19 cellular contexts compared by ENCODE assay signal in the genomic region with DNA sequence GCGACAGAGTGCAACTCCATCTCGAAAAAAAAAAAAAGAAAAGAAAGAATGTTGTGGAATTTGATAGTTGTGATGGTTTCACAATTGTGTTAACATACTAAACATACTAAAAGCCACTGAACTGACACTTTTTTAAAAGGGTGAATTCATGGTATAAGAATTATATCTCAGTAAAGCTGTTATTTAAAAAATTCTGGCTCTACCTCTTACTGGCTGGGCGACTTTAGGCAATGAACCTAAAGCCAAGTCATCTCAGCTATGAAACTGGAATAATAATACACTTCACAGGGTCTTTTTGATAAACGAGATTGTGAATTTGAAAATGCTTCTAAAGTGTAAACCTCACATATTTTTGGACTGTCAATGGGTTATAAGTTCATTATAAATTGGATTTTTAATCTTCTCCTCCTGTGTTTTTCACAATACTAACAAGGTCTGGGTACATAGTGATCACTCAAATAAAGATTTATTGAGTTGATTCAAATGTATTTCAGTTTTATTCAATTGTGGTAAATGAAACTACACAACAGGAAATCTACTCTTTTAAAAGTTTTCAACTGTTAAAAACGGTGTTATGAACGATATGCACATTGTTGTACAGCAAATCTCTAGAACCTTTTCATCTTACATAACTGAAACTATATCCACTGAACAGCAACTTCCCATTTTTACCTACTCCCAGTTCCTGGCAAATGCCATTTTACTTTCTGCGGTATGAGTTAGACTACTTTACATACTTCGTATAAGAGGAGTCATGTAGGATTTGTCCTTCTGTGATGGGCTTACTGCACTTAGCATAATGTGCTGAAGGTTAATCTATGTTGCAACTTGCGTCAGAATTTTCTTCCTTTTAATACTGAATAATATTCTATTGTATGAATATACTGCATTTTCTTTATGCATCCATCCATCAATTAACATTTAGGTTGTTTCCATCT. TPM values are rescaled to one million over a fixed set of nuclear protein-coding genes. Genes with fewer than 3 reads are reported as not detected.
"Had no signal": no experiment of that assay in that cellular context is flagged by ENCODE, and none has a peak within 500 bp of the region (broad histone marks: within the 10 kb centered on the region; RNA-seq: fewer than 3 reads in every experiment).

No MANE protein-coding gene starts in this region.

- FAIRE-seq: endothelial cell of umbilical vein had no signal

- H3K36me3 ChIP-seq: brain microvascular endothelial cell, neutrophil, thoracic aorta had no signal

- H3K9me3 Mint-ChIP-seq: activated B cell treated with CpG ODN at 0.5 μM for 24 hours; activated naive CD8-positive, alpha-beta T cell treated with anti-CD3 and anti-CD28 coated beads, Interleukin-2, amount 10 ng/mL, durations not matched to agents 7 days and 5 days; activated T-cell treated with anti-CD3 and anti-CD28 coated beads, Interleukin-2, amount 50 U/mL, for 4 hours; central memory CD8-positive, alpha-beta T cell; memory B cell; naive thymus-derived CD8-positive, alpha-beta T cell had no signal

- H3K9me3 ChIP-seq: neutrophil, thoracic aorta had no signal

- H3K79me2 ChIP-seq: parathyroid adenoma had no signal

- H3K27me3 ChIP-seq: brain microvascular endothelial cell, neutrophil had no signal

- H3K27ac Mint-ChIP-seq: activated B cell treated with CpG ODN at 0.5 μM for 24 hours; activated naive CD8-positive, alpha-beta T cell treated with anti-CD3 and anti-CD28 coated beads, Interleukin-2, amount 10 ng/mL, durations not matched to agents 7 days and 5 days; memory B cell had no signal

- H3K4me3 Mint-ChIP-seq: activated B cell treated with CpG ODN at 0.5 μM for 24 hours; activated naive CD8-positive, alpha-beta T cell treated with anti-CD3 and anti-CD28 coated beads, Interleukin-2, amount 10 ng/mL, durations not matched to agents 7 days and 5 days; activated T-cell treated with anti-CD3 and anti-CD28 coated beads, Interleukin-2, amount 50 U/mL, for 4 hours; central memory CD8-positive, alpha-beta T cell; memory B cell; naive thymus-derived CD8-positive, alpha-beta T cell had no signal

- H3K9ac ChIP-seq: parathyroid adenoma had no signal

- ATAC-seq: activated T-cell treated with anti-CD3 and anti-CD28 coated beads, Interleukin-2, amount 50 U/mL, for 4 hours; left ventricle myocardium superior; naive thymus-derived CD8-positive, alpha-beta T cell had no signal

- H3K4me1 Mint-ChIP-seq: central memory CD8-positive, alpha-beta T cell; memory B cell had no signal

- H3K27me3 Mint-ChIP-seq: activated naive CD8-positive, alpha-beta T cell treated with anti-CD3 and anti-CD28 coated beads, Interleukin-2, amount 10 ng/mL, durations not matched to agents 7 days and 5 days; central memory CD8-positive, alpha-beta T cell; memory B cell; naive thymus-derived CD8-positive, alpha-beta T cell had no signal

- H2AFZ ChIP-seq: parathyroid adenoma had no signal

- H3K27ac ChIP-seq: brain microvascular endothelial cell, coronary artery, neutrophil, parathyroid adenoma, thoracic aorta had no signal

- H3K36me3 Mint-ChIP-seq: activated naive CD8-positive, alpha-beta T cell treated with anti-CD3 and anti-CD28 coated beads, Interleukin-2, amount 10 ng/mL, durations not matched to agents 7 days and 5 days; memory B cell; naive thymus-derived CD8-positive, alpha-beta T cell had no signal

- DNase-seq: activated B cell treated with CpG ODN at 0.5 μM for 24 hours; activated naive CD8-positive, alpha-beta T cell treated with anti-CD3 and anti-CD28 coated beads, Interleukin-2, amount 10 ng/mL, durations not matched to agents 7 days and 5 days; activated T-cell treated with anti-CD3 and anti-CD28 coated beads, Interleukin-2, amount 50 U/mL, for 4 hours; anterior cingulate cortex; brain microvascular endothelial cell; effector CD4-positive, alpha-beta T cell; foreskin melanocyte; kidney glomerular epithelial cell; left ventricle myocardium superior; naive thymus-derived CD8-positive, alpha-beta T cell; stimulated activated CD4-positive, alpha-beta T cell treated with anti-CD3 and anti-CD28 coated beads, Interleukin-1b, Interleukin-23, amount 100 ng/mL, for 48 hours had no signal

- H3K4me3 ChIP-seq: coronary artery, thoracic aorta had no signal

RNA-seq across cellular contexts. Expression of gene GTF2A1L, which starts 43.0 kb away (rescaled TPM):
- total RNA-seq: activated B cell treated with CpG ODN at 0.5 μM for 24 hours; activated naive CD8-positive, alpha-beta T cell treated with anti-CD3 and anti-CD28 coated beads, Interleukin-2, amount 10 ng/mL, durations not matched to agents 7 days and 5 days; activated T-cell treated with anti-CD3 and anti-CD28 coated beads, Interleukin-2, amount 50 U/mL, for 4 hours; endothelial cell of umbilical vein; left ventricle myocardium superior; naive thymus-derived CD8-positive, alpha-beta T cell; ureter had no signal
- polyA plus RNA-seq: naive thymus-derived CD8-positive, alpha-beta T cell had no signal
